Comparison of ENCODE assay signal across 2 cellular contexts in genomic region chr2:164306872-164307271, GRCh38.
A peak's percentile ranks its signal among the peaks of the same experiment; 100 is the strongest.
TF ChIP-seq lines count a peak whose summit lies in the region.

No MANE protein-coding gene starts in this region.

TF ChIP-seq in HepG2, 621 proteins besides CTCF, POLR2A, EP300 and RAD21:
- TF ChIP-seq CEBPB (IDR thresholded peaks at IDR 0.05; ENCODE audit: borderline replicate concordance, low read depth, low read length) (peak; percentile 51; the same call in 1 of the 2 replicates), ZNF550 (CRISPR knock-in tag; IDR thresholded peaks at IDR 0.05; ENCODE audit: borderline replicate concordance) (no peak), ZNF264 (CRISPR knock-in tag; IDR thresholded peaks at IDR 0.05) (no peak)
TF ChIP-seq in HepG2: peak in this region for 1.

TF ChIP-seq in IMR-90, 13 proteins besides CTCF, POLR2A, EP300 and RAD21:
- TF ChIP-seq NFE2L2 (IDR thresholded peaks at IDR 0.05; ENCODE audit: low read depth, low read length), result no peak
- peak; percentile 13; the same call in 1 of the 2 replicates for TF ChIP-seq CEBPB (IDR thresholded peaks at IDR 0.05; ENCODE audit: low read depth, low read length)
